Comparison of ENCODE assay signal across 8 cellular contexts in genomic region chr3:158659454-158660237, GRCh38. TPM values are rescaled to one million over a fixed set of nuclear protein-coding genes. Genes with fewer than 3 reads are reported as not detected.
A peak's percentile ranks its signal among the peaks of the same experiment; 100 is the strongest.
DNase-seq lines count a peak whose midpoint lies in the region; ATAC-seq lines count a peak whose summit lies in the region.

No MANE protein-coding gene starts in this region.

- no peak overlapping the region for H3K27ac Mint-ChIP-seq in activated T-cell treated with anti-CD3 and anti-CD28 coated beads, Interleukin-2, amount 50 U/mL, for 72 hours

- H3K27me3 Mint-ChIP-seq in activated T-cell treated with anti-CD3 and anti-CD28 coated beads, Interleukin-2, amount 50 U/mL, for 72 hours (ENCODE audit: low read depth) = no peaks in the 10 kb centered on the region

- ATAC-seq in GM19043 (IDR thresholded peaks at IDR 0.05; ENCODE audit: low read depth, unreplicated experiment) (peak; percentile 93), HG03139 (IDR thresholded peaks at IDR 0.05; ENCODE audit: unreplicated experiment) (peak; percentile 94)
- ATAC-seq in activated T-cell treated with anti-CD3 and anti-CD28 coated beads, Interleukin-2, amount 50 U/mL, for 72 hours (replicated peaks in 1 of 2) = peak; percentile 81 to 85

- H3K36me3 Mint-ChIP-seq in activated T-cell treated with anti-CD3 and anti-CD28 coated beads, Interleukin-2, amount 50 U/mL, for 72 hours (ENCODE audit: insufficient read depth in 2 of 2) = peaks cover 0 to 12% of the 10 kb centered on the region in 2 donors

- no peaks in the 10 kb centered on the region for H3K9me3 Mint-ChIP-seq in activated T-cell treated with anti-CD3 and anti-CD28 coated beads, Interleukin-2, amount 50 U/mL, for 72 hours

- DNase-seq in COLO668 (lab: John Stamatoyannopoulos, UW; ENCODE audit: unreplicated experiment) (peak; percentile 4), NCI-H774 (lab: John Stamatoyannopoulos, UW) (peak; percentile 57), fibroblast of peridontal ligament (ENCODE audit: extremely low read depth) (peak; percentile 86), non-pigmented ciliary epithelial cell (ENCODE audit: low read depth) (peak; percentile 50)
- peak; percentile 56 to 59 for DNase-seq in activated T-cell treated with anti-CD3 and anti-CD28 coated beads, Interleukin-2, amount 50 U/mL, for 72 hours
- no peak for DNase-seq in NK-92 treated with Interleukin-12 subunit alpha and Interleukin-12 subunit beta, amount 100 ng/mL, for 24 hours (lab: John Stamatoyannopoulos, UW)

- no peak overlapping the region for H3K4me3 Mint-ChIP-seq in activated T-cell treated with anti-CD3 and anti-CD28 coated beads, Interleukin-2, amount 50 U/mL, for 72 hours

- H3K4me1 Mint-ChIP-seq in activated T-cell treated with anti-CD3 and anti-CD28 coated beads, Interleukin-2, amount 50 U/mL, for 72 hours (ENCODE audit: low read depth) = peaks cover 9% of the 10 kb centered on the region

RNA-seq across cellular contexts. Expression of gene LXN, which starts 12.8 kb away (rescaled TPM):
- 1 to 10 TPM; 5.5 to 5.7 TPM for total RNA-seq in activated T-cell treated with anti-CD3 and anti-CD28 coated beads, Interleukin-2, amount 50 U/mL, for 72 hours

RNA-seq across cellular contexts. Expression of gene GFM1, which starts 15.3 kb away (rescaled TPM):
- total RNA-seq in activated T-cell treated with anti-CD3 and anti-CD28 coated beads, Interleukin-2, amount 50 U/mL, for 72 hours = 10 to 100 TPM; 44.9 to 45.6 TPM
